16 cellular contexts compared by ENCODE assay signal in genomic region chr10:82256275-82256674, GRCh38.
DNase-seq lines count a peak whose midpoint lies in the region; TF ChIP-seq lines count a peak whose summit lies in the region.
"Had no signal": no experiment of that assay in that cellular context is flagged by ENCODE, and none has a peak within 500 bp of the region (broad histone marks: within the 10 kb centered on the region; RNA-seq: fewer than 3 reads in every experiment).

No MANE protein-coding gene starts in this region.

- DNase-seq in DMS53 (lab: John Stamatoyannopoulos, UW): peak; percentile 11
- DNase-seq in DMS53 treated with DMSO at 0.1 percent for 48 hours (lab: John Stamatoyannopoulos, UW; ENCODE audit: unreplicated experiment): no peak
- DNase-seq in endodermal cell: no peak
- DNase-seq in mesendoderm: peak; percentile 56
- no peak for DNase-seq in NCI-H345 treated with DMSO at 0.1 percent for 48 hours (lab: John Stamatoyannopoulos, UW; ENCODE audit: unreplicated experiment)
- no peak for DNase-seq in vagina (ENCODE audit: extremely low spot score in 2 of 2)
- no peak for DNase-seq in putamen (ENCODE audit: low spot score)
- DNase-seq: AML-193; CD8-positive, alpha-beta T cell; DMS 273 treated with DMSO at 0.1 percent for 48 hours; DMS79; GF-D8 had no signal

- no peak overlapping the region for H2BK5ac ChIP-seq in mesendoderm (ENCODE audit: low read length)

- H2AFZ ChIP-seq in OCI-LY1 (ENCODE audit: low read length): no peak overlapping the region

- no peaks in the 10 kb centered on the region for H3K79me1 ChIP-seq in mesendoderm (ENCODE audit: low read length)

- H3K9ac ChIP-seq in OCI-LY1 (ENCODE audit: low read length) (no peak overlapping the region), endodermal cell (ENCODE audit: extremely low read depth, low read length, poor library complexity, severe bottlenecking) (no peak overlapping the region), mesendoderm (ENCODE audit: low read length) (no peak overlapping the region)

- H3K79me2 ChIP-seq in OCI-LY1 (ENCODE audit: insufficient read depth, low read length): no peaks in the 10 kb centered on the region
- no peaks in the 10 kb centered on the region for H3K79me2 ChIP-seq in mesendoderm (ENCODE audit: control insufficient read depth, insufficient read depth, low read length)

- H3K4me2 ChIP-seq in OCI-LY1 (ENCODE audit: low read length) (no peak overlapping the region), mesendoderm (ENCODE audit: low read length) (no peak overlapping the region)
- H3K4me2 ChIP-seq: A549 had no signal

- no peaks in the 10 kb centered on the region for H4K20me1 ChIP-seq in OCI-LY1 (ENCODE audit: insufficient read depth, low read length)

- H3K36me3 ChIP-seq in OCI-LY1 (ENCODE audit: insufficient read depth, low read length) (no peaks in the 10 kb centered on the region; the same call in 1 of the 2 replicates), endodermal cell (ENCODE audit: control insufficient read depth, insufficient read depth, low read length) (no peaks in the 10 kb centered on the region), mesendoderm (ENCODE audit: control insufficient read depth, insufficient read depth, low read length) (no peaks in the 10 kb centered on the region), vagina (no peaks in the 10 kb centered on the region)
- H3K36me3 ChIP-seq: HAP-1 had no signal

- H3K4me1 Mint-ChIP-seq in endodermal cell: peaks cover 22% of the 10 kb centered on the region

- H3K27me3 ChIP-seq in OCI-LY1 (ENCODE audit: insufficient read depth, low read length) (no peaks in the 10 kb centered on the region), endodermal cell (ENCODE audit: control insufficient read depth, insufficient read depth, low read length, poor library complexity, severe bottlenecking) (no peaks in the 10 kb centered on the region), mesendoderm (ENCODE audit: insufficient read depth, low read length, poor library complexity) (no peaks in the 10 kb centered on the region), vagina (no peaks in the 10 kb centered on the region)

- H4K5ac ChIP-seq in mesendoderm (ENCODE audit: low read length): no peak overlapping the region

- H3K4me3 ChIP-seq in OCI-LY1 (ENCODE audit: low read depth, low read length, poor library complexity, severe bottlenecking) (no peak overlapping the region), endodermal cell (ENCODE audit: low read length) (no peak overlapping the region), mesendoderm (ENCODE audit: low read length) (no peak overlapping the region), vagina (no peak overlapping the region)
- H3K4me3 ChIP-seq: A549, HAP-1 had no signal

- no peak overlapping the region for H4K8ac ChIP-seq in mesendoderm (ENCODE audit: low read depth, low read length)

- H2BK120ac ChIP-seq in mesendoderm (ENCODE audit: low read depth, low read length): no peak overlapping the region

- no peaks in the 10 kb centered on the region for H3K9me2 ChIP-seq in OCI-LY1 (ENCODE audit: low read depth, low read length)

- intact Hi-C loops in vagina (cut with DNase I): no loop called here

- 90 to 92% methylated on average over 2 to 3 of the region's 3 CpGs for WGBS in endodermal cell (ENCODE audit: insufficient coverage in 1 of 2, insufficient read length in 1 of 2), 2 experiments
- no CpG with 5 or more reads among the region's 3 CpGs for WGBS in mesendoderm (ENCODE audit: extremely low coverage, insufficient coverage, low lambda C conversion rate)

- no peaks in the 10 kb centered on the region for H3K36me3 Mint-ChIP-seq in endodermal cell (ENCODE audit: low read depth)
- H3K36me3 Mint-ChIP-seq: CD8-positive, alpha-beta T cell had no signal

- H3K27ac ChIP-seq in OCI-LY1 (ENCODE audit: low read depth, low read length, poor library complexity, severe bottlenecking): no peak overlapping the region
- H3K27ac ChIP-seq in endodermal cell (ENCODE audit: low read depth, low read length): no peak overlapping the region
- H3K27ac ChIP-seq in mesendoderm (ENCODE audit: low read depth, low read length): no peak overlapping the region
- H3K27ac ChIP-seq in vagina: no peak overlapping the region
- H3K27ac ChIP-seq: 22Rv1, A549 had no signal

- no peak for TF ChIP-seq POLR2A in vagina (IDR thresholded peaks at IDR 0.05)

- H3K27me3 Mint-ChIP-seq in endodermal cell (ENCODE audit: insufficient read depth): no peaks in the 10 kb centered on the region

- no peaks in the 10 kb centered on the region for H3K9me3 ChIP-seq in OCI-LY1 (ENCODE audit: low read length)
- no peaks in the 10 kb centered on the region for H3K9me3 ChIP-seq in endodermal cell (ENCODE audit: control insufficient read depth, low read length)
- H3K9me3 ChIP-seq in vagina: no peaks in the 10 kb centered on the region
- H3K9me3 ChIP-seq: A549, HAP-1 had no signal

- no peaks in the 10 kb centered on the region for H3F3A ChIP-seq in OCI-LY1 (ENCODE audit: insufficient read depth, low read length)

- no peak overlapping the region for H2AK5ac ChIP-seq in mesendoderm (ENCODE audit: low read length)

- H3K4me1 ChIP-seq in OCI-LY1 (ENCODE audit: insufficient read depth, low read length, severe bottlenecking): peaks cover 12% of the 10 kb centered on the region
- H3K4me1 ChIP-seq in endodermal cell (ENCODE audit: control insufficient read depth, insufficient read depth, low read length): peaks cover 8% of the 10 kb centered on the region
- H3K4me1 ChIP-seq in mesendoderm (ENCODE audit: control insufficient read depth, low read depth, low read length): peaks cover 7% of the 10 kb centered on the region
- H3K4me1 ChIP-seq in vagina: no peaks in the 10 kb centered on the region
- H3K4me1 ChIP-seq: A549, HAP-1 had no signal

- H3K18ac ChIP-seq in mesendoderm (ENCODE audit: low read length): no peak overlapping the region

- no peak overlapping the region for H3K56ac ChIP-seq in mesendoderm (ENCODE audit: low read length)

- H2BK15ac ChIP-seq in mesendoderm (replicated peaks; ENCODE audit: low read depth): no peak overlapping the region

- H3K4ac ChIP-seq in mesendoderm (ENCODE audit: low read depth, low read length): no peak overlapping the region

- H3K27ac Mint-ChIP-seq in endodermal cell: no peak overlapping the region
- H3K27ac Mint-ChIP-seq: CD8-positive, alpha-beta T cell had no signal

- peak; percentile 25; the same call in 1 of the 2 replicates for TF ChIP-seq CTCF in OCI-LY1 (IDR thresholded peaks at IDR 0.05; ENCODE audit: low read length)
- TF ChIP-seq CTCF in endodermal cell (conservative IDR thresholded peaks at IDR 0.05): peak; percentile 36
- TF ChIP-seq CTCF in vagina (IDR thresholded peaks at IDR 0.05): no peak

- H3K9me3 Mint-ChIP-seq in endodermal cell: no peaks in the 10 kb centered on the region

- no peak overlapping the region for H3K4me3 Mint-ChIP-seq in endodermal cell
- H3K4me3 Mint-ChIP-seq: CD8-positive, alpha-beta T cell had no signal

- H3K23ac ChIP-seq in mesendoderm (ENCODE audit: low read length): no peak overlapping the region

Comparison
In these comparisons a context has a peak if more than half of its experiments do, and no peak if none do; other contexts are left out.
1. DNase-seq: peak in DMS53 (single experiment) and mesendoderm (single experiment); none in DMS53 treated with DMSO at 0.1 percent for 48 hours (single experiment), endodermal cell (single experiment), NCI-H345 treated with DMSO at 0.1 percent for 48 hours (single experiment), vagina (0 of 2) and putamen (single experiment).
2. CTCF ChIP-seq: peak in OCI-LY1 (single experiment) and endodermal cell (single experiment); none in vagina (0 of 3).